8 cellular contexts compared by ENCODE assay signal in genomic region chr6:6918216-6918983, GRCh38.
DNase-seq lines count a peak whose midpoint lies in the region; ATAC-seq and TF ChIP-seq lines count a peak whose summit lies in the region.

No MANE protein-coding gene starts in this region.

- no peak for TF ChIP-seq CTCF in GM10248 (IDR thresholded peaks at IDR 0.05; ENCODE audit: control extremely low read depth, extremely low read depth, low read depth, missing control alignments)
- no peak for TF ChIP-seq CTCF in glutamatergic neuron (IDR thresholded peaks at IDR 0.05; ENCODE audit: partially characterized antibody, unreplicated experiment)
- TF ChIP-seq CTCF in ovary (IDR thresholded peaks at IDR 0.05): no peak

- H3K36me3 Mint-ChIP-seq in activated CD8-positive, alpha-beta memory T cell treated with anti-CD3 and anti-CD28 coated beads, Interleukin-2, amount 10 ng/mL, durations not matched to agents 7 days and 5 days: no peaks in the 10 kb centered on the region
- H3K36me3 Mint-ChIP-seq in memory B cell: no peaks in the 10 kb centered on the region
- peaks cover 7% of the 10 kb centered on the region for H3K36me3 Mint-ChIP-seq in glutamatergic neuron (ENCODE audit: unreplicated experiment)

- 64 to 72% (median 71%) methylated on average over 12 of the region's 12 CpGs for WGBS in ovary, 3 donors

- intact Hi-C loops in ovary (cut with DNase I): no loop called here

- POLR2A ChIA-PET in GM10248 (lab: Yijun Ruan, JAX): no interaction called here

- H3K4me3 ChIP-seq in ovary: no peak overlapping the region

- no peaks in the 10 kb centered on the region for H3K27me3 ChIP-seq in ovary

- CTCF ChIA-PET in GM10248 (lab: Yijun Ruan, JAX): interaction anchor here (1.4 to 1.6 kb wide), 2 partner anchors 54 to 125 kb away, joined by 3 to 4 read pairs; no protein-coding TSS in a partner anchor
- CTCF ChIA-PET in activated CD8-positive, alpha-beta memory T cell treated with anti-CD3 and anti-CD28 coated beads, Interleukin-2, amount 10 ng/mL, durations not matched to agents 7 days and 5 days (lab: Charles Lee): interaction anchor here (1.3 kb wide), 1 partner anchor 47 kb away, joined by 4 read pairs; no protein-coding TSS in a partner anchor

- H3K36me3 ChIP-seq in ovary: no peaks in the 10 kb centered on the region

- no peak overlapping the region for H3K27ac Mint-ChIP-seq in activated CD8-positive, alpha-beta memory T cell treated with anti-CD3 and anti-CD28 coated beads, Interleukin-2, amount 10 ng/mL, durations not matched to agents 7 days and 5 days
- H3K27ac Mint-ChIP-seq in memory B cell: no peak overlapping the region
- no peak overlapping the region for H3K27ac Mint-ChIP-seq in glutamatergic neuron (ENCODE audit: unreplicated experiment)

- no peak overlapping the region for H3K27ac ChIP-seq in ovary

- peaks cover 2% of the 10 kb centered on the region for H3K4me1 ChIP-seq in ovary (ENCODE audit: insufficient read depth)

- H3K4me1 Mint-ChIP-seq in activated CD8-positive, alpha-beta memory T cell treated with anti-CD3 and anti-CD28 coated beads, Interleukin-2, amount 10 ng/mL, durations not matched to agents 7 days and 5 days: peaks cover 8% of the 10 kb centered on the region
- peaks cover 4% of the 10 kb centered on the region for H3K4me1 Mint-ChIP-seq in memory B cell
- H3K4me1 Mint-ChIP-seq in glutamatergic neuron (ENCODE audit: low read depth, unreplicated experiment): peaks cover 1% of the 10 kb centered on the region

- no peaks in the 10 kb centered on the region for H3K9me3 Mint-ChIP-seq in activated CD8-positive, alpha-beta memory T cell treated with anti-CD3 and anti-CD28 coated beads, Interleukin-2, amount 10 ng/mL, durations not matched to agents 7 days and 5 days (ENCODE audit: low read depth)
- H3K9me3 Mint-ChIP-seq in memory B cell (no peaks in the 10 kb centered on the region), glutamatergic neuron (ENCODE audit: unreplicated experiment) (no peaks in the 10 kb centered on the region)

- no peaks in the 10 kb centered on the region for H3K9me3 ChIP-seq in ovary

- H3K27me3 Mint-ChIP-seq in activated CD8-positive, alpha-beta memory T cell treated with anti-CD3 and anti-CD28 coated beads, Interleukin-2, amount 10 ng/mL, durations not matched to agents 7 days and 5 days: peaks cover 18% of the 10 kb centered on the region
- H3K27me3 Mint-ChIP-seq in memory B cell: peaks cover 9% of the 10 kb centered on the region
- peaks cover 1% of the 10 kb centered on the region for H3K27me3 Mint-ChIP-seq in glutamatergic neuron (ENCODE audit: unreplicated experiment)

- H3K4me3 Mint-ChIP-seq in activated CD8-positive, alpha-beta memory T cell treated with anti-CD3 and anti-CD28 coated beads, Interleukin-2, amount 10 ng/mL, durations not matched to agents 7 days and 5 days: no peak overlapping the region
- H3K4me3 Mint-ChIP-seq in memory B cell: no peak overlapping the region
- H3K4me3 Mint-ChIP-seq in glutamatergic neuron (ENCODE audit: unreplicated experiment): no peak overlapping the region

- TF ChIP-seq EP300 in ovary (IDR thresholded peaks at IDR 0.05): no peak

- peak; percentile 86 for DNase-seq in GM10248 (ENCODE audit: extremely low spot score)
- peak; percentile 77 for DNase-seq in HT1080 (ENCODE audit: low read depth)
- DNase-seq in activated CD8-positive, alpha-beta memory T cell treated with anti-CD3 and anti-CD28 coated beads, Interleukin-2, amount 10 ng/mL, durations not matched to agents 7 days and 5 days: peak; percentile 48
- DNase-seq in memory B cell (ENCODE audit: low spot score in 2 of 2): no peak
- DNase-seq in glutamatergic neuron: no peak
- no peak for DNase-seq in NCI-H1092 (lab: John Stamatoyannopoulos, UW)
- no peak for DNase-seq in ovary

- no peak for TF ChIP-seq POLR2A in ovary (IDR thresholded peaks at IDR 0.05)

- ATAC-seq in GM21526 (IDR thresholded peaks at IDR 0.05; ENCODE audit: low FRiP score, unreplicated experiment) (peak; percentile 86), memory B cell (ENCODE audit: low read depth) (peak; percentile 32)
- peak; percentile 42 for ATAC-seq in activated CD8-positive, alpha-beta memory T cell treated with anti-CD3 and anti-CD28 coated beads, Interleukin-2, amount 10 ng/mL, durations not matched to agents 7 days and 5 days

Comparison
In these comparisons a context has a peak if more than half of its experiments do, and no peak if none do; other contexts are left out.
1. DNase-seq: peak in GM10248 (single experiment), HT1080 (single experiment) and activated CD8-positive, alpha-beta memory T cell treated with anti-CD3 and anti-CD28 coated beads, Interleukin-2, amount 10 ng/mL, durations not matched to agents 7 days and 5 days (single experiment); none in memory B cell (0 of 2), glutamatergic neuron (single experiment), NCI-H1092 (single experiment) and ovary (0 of 5).
2. ATAC-seq: peak in every context shown above with its lines; median percentile 86 in GM21526; 42 in activated CD8-positive, alpha-beta memory T cell treated with anti-CD3 and anti-CD28 coated beads, Interleukin-2, amount 10 ng/mL, durations not matched to agents 7 days and 5 days; 32 in memory B cell.